In genomic region chr6:75445738-75446137, GRCh38 we compare ENCODE assay signal across 24 cellular contexts. TPM values are rescaled to one million over a fixed set of nuclear protein-coding genes. Genes with fewer than 3 reads are reported as not detected.
"Had no signal": no experiment of that assay in that cellular context is flagged by ENCODE, and none has a peak within 500 bp of the region (broad histone marks: within the 10 kb centered on the region; RNA-seq: fewer than 3 reads in every experiment).

No MANE protein-coding gene starts in this region.

- H3K9ac ChIP-seq: parathyroid adenoma had no signal

- H3K4me1 Mint-ChIP-seq: naive thymus-derived CD4-positive, alpha-beta T cell; stimulated activated naive B cell treated with anti-CD40 and anti-IgM and Interleukin-4, amounts not matched to agents 10 μg/mL and 1 μg/mL and 100 μg/mL, for 72 hours had no signal

- H2AFZ ChIP-seq: parathyroid adenoma had no signal

- H3K36me3 Mint-ChIP-seq: mesothelial cell of epicardium; naive thymus-derived CD4-positive, alpha-beta T cell; natural killer cell treated with Interleukin-12 subunit alpha and Interleukin-12 subunit beta and Interleukin-15 and Interleukin-18, amount 100 ng/mL, for 72 hours; stimulated activated naive B cell treated with anti-CD40 and anti-IgM and Interleukin-4, amounts not matched to agents 10 μg/mL and 1 μg/mL and 100 μg/mL, for 72 hours had no signal

- H3K9me3 ChIP-seq: left ventricle myocardium inferior, right atrium auricular region, stomach, testis, thyroid gland, transverse colon, upper lobe of left lung, vagina had no signal

- H3K4me3 ChIP-seq: left ventricle myocardium inferior, lung, right atrium auricular region, skin epidermis, stomach, testis, thyroid gland, transverse colon, upper lobe of left lung, vagina had no signal

- H3K27ac Mint-ChIP-seq: naive thymus-derived CD4-positive, alpha-beta T cell; natural killer cell treated with Interleukin-12 subunit alpha and Interleukin-12 subunit beta and Interleukin-15 and Interleukin-18, amount 100 ng/mL, for 72 hours; stimulated activated naive B cell treated with anti-CD40 and anti-IgM and Interleukin-4, amounts not matched to agents 10 μg/mL and 1 μg/mL and 100 μg/mL, for 72 hours had no signal

- DNase-seq: hippocampal formation; left ventricle myocardium inferior; mesendoderm; naive thymus-derived CD4-positive, alpha-beta T cell; nucleus accumbens; stimulated activated CD4-positive, alpha-beta T cell treated with anti-CD3 and anti-CD28 coated beads, Interleukin-12 subunit alpha, Interleukin-12 subunit beta, amount 100 ng/mL, for 4 hours; stimulated activated CD4-positive, alpha-beta T cell treated with anti-CD3 and anti-CD28 coated beads, Interleukin-15, amount 100 ng/mL, for 24 hours; stimulated activated CD4-positive, alpha-beta T cell treated with anti-CD3 and anti-CD28 coated beads, Interleukin-2, amount 100 ng/mL, for 24 hours; stimulated activated CD4-positive, alpha-beta T cell treated with anti-CD3 and anti-CD28 coated beads, Interleukin-4, amount 100 ng/mL, for 1 hour; stimulated activated naive B cell treated with anti-CD40 and anti-IgM and Interleukin-4, amounts not matched to agents 10 μg/mL and 1 μg/mL and 100 μg/mL, for 72 hours; stimulated activated naive CD8-positive, alpha-beta T cell treated with anti-CD3 and anti-CD28 coated beads, Interleukin-15, Interleukin-2, amounts not matched to agents 100 U/mL and 50 U/mL, for 24 hours; stomach; testis; thyroid gland; transverse colon; upper lobe of left lung had no signal

- H3K36me3 ChIP-seq: right atrium auricular region, stomach, thyroid gland, transverse colon, upper lobe of left lung, vagina had no signal

- H3K27ac ChIP-seq: left ventricle myocardium inferior, parathyroid adenoma, right atrium auricular region, skin epidermis, stomach, testis, transverse colon, vagina had no signal

- H3K9me3 Mint-ChIP-seq: stimulated activated naive B cell treated with anti-CD40 and anti-IgM and Interleukin-4, amounts not matched to agents 10 μg/mL and 1 μg/mL and 100 μg/mL, for 72 hours had no signal

- H3K79me2 ChIP-seq: parathyroid adenoma had no signal

- H3K27me3 ChIP-seq: right atrium auricular region, stomach, testis, thyroid gland, transverse colon, upper lobe of left lung, vagina had no signal

- ATAC-seq: naive thymus-derived CD4-positive, alpha-beta T cell; sciatic nerve; stimulated activated naive B cell treated with anti-CD40 and anti-IgM and Interleukin-4, amounts not matched to agents 10 μg/mL and 1 μg/mL and 100 μg/mL, for 72 hours; stimulated activated naive CD8-positive, alpha-beta T cell treated with anti-CD3 and anti-CD28 coated beads, Interleukin-15, Interleukin-2, amounts not matched to agents 100 U/mL and 50 U/mL, for 24 hours had no signal

- H3K4me1 ChIP-seq: parathyroid adenoma, testis, transverse colon, upper lobe of left lung, vagina had no signal

- H3K4me3 Mint-ChIP-seq: mesothelial cell of epicardium; naive thymus-derived CD4-positive, alpha-beta T cell; natural killer cell treated with Interleukin-12 subunit alpha and Interleukin-12 subunit beta and Interleukin-15 and Interleukin-18, amount 100 ng/mL, for 72 hours; stimulated activated naive B cell treated with anti-CD40 and anti-IgM and Interleukin-4, amounts not matched to agents 10 μg/mL and 1 μg/mL and 100 μg/mL, for 72 hours had no signal

RNA-seq across cellular contexts. Expression of gene FILIP1, which starts 47.9 kb away (rescaled TPM):
- total RNA-seq: natural killer cell treated with Interleukin-12 subunit alpha and Interleukin-12 subunit beta and Interleukin-15 and Interleukin-18, amount 100 ng/mL, for 72 hours had no signal
